In the genomic region with DNA sequence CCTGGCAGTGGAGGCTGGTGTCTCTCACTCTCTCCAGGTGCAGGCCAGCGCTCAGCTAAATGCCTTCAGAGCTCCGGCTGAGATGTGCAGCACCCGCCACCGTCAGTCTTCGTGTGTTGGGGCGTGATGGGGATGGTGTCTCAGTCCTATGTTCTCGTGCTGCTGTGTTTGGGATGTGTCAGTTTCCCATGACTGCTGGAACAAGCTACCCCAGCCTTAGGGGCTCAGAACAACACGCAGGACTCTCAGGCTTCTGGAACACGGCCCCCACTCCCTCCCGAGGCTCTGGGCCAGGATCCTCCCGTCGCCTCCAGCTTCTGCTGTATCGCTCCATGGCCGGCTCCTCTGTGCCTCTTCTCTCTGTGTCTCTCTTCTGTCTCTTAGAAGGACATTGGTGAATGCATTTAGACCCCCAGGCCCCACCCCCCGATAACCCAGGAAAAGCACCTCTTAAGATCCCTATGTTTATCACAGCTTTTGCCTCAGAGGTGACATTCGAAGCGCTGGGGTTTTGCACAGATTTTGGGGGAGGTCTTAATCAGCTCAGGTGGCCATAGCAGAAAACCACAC, we compare ENCODE assay signal across 22 cellular contexts. TPM values are rescaled to one million over a fixed set of nuclear protein-coding genes. Genes with fewer than 3 reads are reported as not detected.
DNase-seq lines count a peak whose midpoint lies in the region; ATAC-seq and TF ChIP-seq lines count a peak whose summit lies in the region.
"Had no signal": no experiment of that assay in that cellular context is flagged by ENCODE, and none has a peak within 500 bp of the region (broad histone marks: within the 10 kb centered on the region; RNA-seq: fewer than 3 reads in every experiment).

No MANE protein-coding gene starts in this region.

- no peak for ATAC-seq in GM18511 (IDR thresholded peaks at IDR 0.05; ENCODE audit: unreplicated experiment)
- no peak for ATAC-seq in HG03442 (IDR thresholded peaks at IDR 0.05; ENCODE audit: unreplicated experiment)
- ATAC-seq: GM12878 had no signal

- no peaks in the 10 kb centered on the region for H3K9me3 ChIP-seq in sigmoid colon
- H3K9me3 ChIP-seq: BLaER1, Caco-2 had no signal

- H3K27me3 ChIP-seq in sigmoid colon: peaks cover 0 to 48% (median 0%) of the 10 kb centered on the region in 3 donors

- 89 to 93% methylated on average over 17 of the region's 17 CpGs for WGBS in sigmoid colon, 2 donors

- TF ChIP-seq EP300 in sigmoid colon (IDR thresholded peaks at IDR 0.05): no peak

- TF ChIP-seq CTCF in coronary artery (IDR thresholded peaks at IDR 0.05) (no peak), sigmoid colon (IDR thresholded peaks at IDR 0.05) (no peak)

- intact Hi-C loops in sigmoid colon (cut with DNase I): no loop called here

- H3K27ac ChIP-seq in coronary artery (no peak overlapping the region), sigmoid colon (no peak overlapping the region)
- H3K27ac ChIP-seq: 22Rv1, BLaER1, HL-60, KMS-11 had no signal

- no peak for TF ChIP-seq POLR2A in sigmoid colon (IDR thresholded peaks at IDR 0.05)

- no peak overlapping the region for H3K4me3 ChIP-seq in coronary artery
- no peak overlapping the region for H3K4me3 ChIP-seq in sigmoid colon
- H3K4me3 ChIP-seq: BLaER1, GM12878 had no signal

- DNase-seq in activated CD8-positive, alpha-beta memory T cell treated with anti-CD3 and anti-CD28 coated beads, Interleukin-2, amount 50 U/mL, for 48 hours: peak; percentile 25
- no peak for DNase-seq in activated CD8-positive, alpha-beta memory T cell treated with anti-CD3 and anti-CD28 coated beads, Interleukin-2, amount 50 U/mL, for 4 hours
- DNase-seq in COLO668 (lab: John Stamatoyannopoulos, UW; ENCODE audit: unreplicated experiment) (peak; percentile 45), coronary artery (ENCODE audit: low spot score) (peak; percentile 55), sigmoid colon (peak; percentile 38), SKM-1 treated with dmso at 0.1 percent for 144 hours (lab: John Stamatoyannopoulos, UW; ENCODE audit: unreplicated experiment) (no peak)
- DNase-seq: ACHN, DND-41, H9, MV-4-11, NCI-H1694 treated with DMSO at 0.1 percent for 48 hours, NCI-H2081 treated with DMSO at 0.1 percent for 48 hours, NCI-H446, Right ventricle myocardium superior had no signal

- no peaks in the 10 kb centered on the region for H3K36me3 ChIP-seq in sigmoid colon
- H3K36me3 ChIP-seq: BLaER1 had no signal

- no peaks in the 10 kb centered on the region for H3K4me1 ChIP-seq in sigmoid colon
- H3K4me1 ChIP-seq: Caco-2 had no signal

RNA-seq across cellular contexts. Expression of a gene that starts 9.6 kb away (rescaled TPM):
- 1 to 10 TPM in 2 of 4 donors, under 1 TPM in 2; 0.36 to 5.0 (median 1.4) TPM for total RNA-seq in sigmoid colon
- polyA plus RNA-seq in sigmoid colon: 1 to 10 TPM in 2 of 3 donors, under 1 TPM in 1; 0.60 to 7.1 (median 1.6) TPM

Comparison
In these comparisons a context has a peak if more than half of its experiments do, and no peak if none do; other contexts are left out.
1. DNase-seq: peak in activated CD8-positive, alpha-beta memory T cell treated with anti-CD3 and anti-CD28 coated beads, Interleukin-2, amount 50 U/mL, for 48 hours (single experiment), COLO668 (single experiment), coronary artery (single experiment) and sigmoid colon (single experiment); none in activated CD8-positive, alpha-beta memory T cell treated with anti-CD3 and anti-CD28 coated beads, Interleukin-2, amount 50 U/mL, for 4 hours (single experiment) and SKM-1 treated with dmso at 0.1 percent for 144 hours (single experiment).